ENCODE assay signal across 15 cellular contexts in the genomic region with DNA sequence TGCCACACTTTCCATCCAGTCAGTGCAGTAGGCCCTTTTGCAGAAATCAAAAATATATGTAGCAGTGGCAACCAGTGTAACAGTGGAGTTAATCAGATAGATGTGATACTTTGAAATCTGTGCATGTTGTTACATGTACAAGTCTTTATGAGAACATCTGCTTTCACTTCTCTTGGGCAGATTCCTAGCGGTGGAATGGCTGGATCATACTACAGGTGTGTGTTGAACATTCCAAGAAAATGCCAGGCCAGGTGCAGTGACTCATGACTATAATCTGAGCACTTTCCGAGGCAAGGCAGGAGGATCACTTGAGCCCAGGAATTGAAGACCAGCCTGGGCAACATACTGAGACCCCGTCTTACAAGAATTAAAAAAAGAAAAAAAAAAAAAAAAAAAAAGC. TPM values are rescaled to one million over a fixed set of nuclear protein-coding genes. Genes with fewer than 3 reads are reported as not detected.
A peak's percentile ranks its signal among the peaks of the same experiment; 100 is the strongest.
DNase-seq lines count a peak whose midpoint lies in the region; ATAC-seq and TF ChIP-seq lines count a peak whose summit lies in the region.
"Had no signal": no experiment of that assay in that cellular context is flagged by ENCODE, and none has a peak within 500 bp of the region (broad histone marks: within the 10 kb centered on the region; RNA-seq: fewer than 3 reads in every experiment).

No MANE protein-coding gene starts in this region.

- H3K4me2 ChIP-seq in BLaER1 (peak overlapping the region; percentile 98), DOHH2 (ENCODE audit: low read length) (peak overlapping the region; percentile 99)

- H3K4me3 Mint-ChIP-seq in WTC11, result no peak overlapping the region
- H3K4me3 Mint-ChIP-seq in memory B cell, result no peak overlapping the region

- peaks cover 97% of the 10 kb centered on the region for H4K20me1 ChIP-seq in BLaER1
- H4K20me1 ChIP-seq in DOHH2 (ENCODE audit: control insufficient read depth, insufficient read depth, low read depth, low read length), result no peaks in the 10 kb centered on the region

- H3K9ac ChIP-seq in BLaER1, result peak overlapping the region; percentile 81
- H3K9ac ChIP-seq: parathyroid adenoma had no signal

- CTCF ChIA-PET in WTC11 (lab: Charles Lee), result no interaction called here

- H3K36me3 ChIP-seq in BLaER1 (peaks cover 68% of the 10 kb centered on the region), DOHH2 (ENCODE audit: control insufficient read depth, low read length) (peaks cover 80% of the 10 kb centered on the region)

- peaks cover 51% of the 10 kb centered on the region for H3F3A ChIP-seq in DOHH2 (ENCODE audit: control insufficient read depth, insufficient read depth)

- H3K9me3 ChIP-seq in BLaER1 (no peaks in the 10 kb centered on the region), DOHH2 (ENCODE audit: control insufficient read depth, insufficient read depth, low read length) (no peaks in the 10 kb centered on the region)

- H3K27ac Mint-ChIP-seq in WTC11 (peak overlapping the region; percentile 50; the same call in 1 of the 2 replicates), memory B cell (peak overlapping the region; percentile 68)

- H3K4me3 ChIP-seq in BLaER1, result no peak overlapping the region
- H3K4me3 ChIP-seq in DOHH2 (ENCODE audit: low read length), result peak overlapping the region; percentile 77
- H3K4me3 ChIP-seq: K562 had no signal

- peaks cover 46% of the 10 kb centered on the region for H3K36me3 Mint-ChIP-seq in WTC11
- H3K36me3 Mint-ChIP-seq in memory B cell, result peaks cover 4% of the 10 kb centered on the region

- TF ChIP-seq CTCF in DOHH2 (IDR thresholded peaks at IDR 0.05; ENCODE audit: low read depth, low read length, poor library complexity, severe bottlenecking), result no peak
- no peak for TF ChIP-seq CTCF in WTC11 (IDR thresholded peaks at IDR 0.05)

- DNase-seq in WTC11 (ENCODE audit: low spot score) (no peak), memory B cell (ENCODE audit: low spot score in 2 of 2) (no peak), NCI-H748 (lab: John Stamatoyannopoulos, UW; ENCODE audit: unreplicated experiment) (no peak), A172 (ENCODE audit: low spot score) (no peak)
- DNase-seq: dermis blood vessel endothelial cell; erythroblast; NCI-H2081 treated with DMSO at 0.1 percent for 48 hours; NCI-H526; stimulated activated CD4-positive, alpha-beta T cell treated with anti-CD3 and anti-CD28 coated beads, Interleukin-2, amount 100 ng/mL, for 24 hours had no signal

- H3K27me3 ChIP-seq in BLaER1, result no peaks in the 10 kb centered on the region
- H3K27me3 ChIP-seq in DOHH2 (ENCODE audit: control insufficient read depth, low read length), result no peaks in the 10 kb centered on the region

- H3K9me2 ChIP-seq in DOHH2 (replicated peaks; ENCODE audit: control insufficient read depth, low read length), result no peaks in the 10 kb centered on the region

- POLR2A ChIA-PET in WTC11 (lab: Charles Lee), result no interaction called here

- peaks cover 100% of the 10 kb centered on the region for H3K4me1 ChIP-seq in BLaER1
- peaks cover 98% of the 10 kb centered on the region for H3K4me1 ChIP-seq in DOHH2 (ENCODE audit: control insufficient read depth, low read length)
- H3K4me1 ChIP-seq: parathyroid adenoma had no signal

- H3K4me1 Mint-ChIP-seq in WTC11 (peaks cover 16% of the 10 kb centered on the region), memory B cell (peaks cover 37% of the 10 kb centered on the region)

- H3K27ac ChIP-seq in BLaER1 (peak overlapping the region; percentile 95), DOHH2 (ENCODE audit: low read depth, low read length) (peak overlapping the region; percentile 99)
- H3K27ac ChIP-seq: parathyroid adenoma had no signal

- H3K9me3 Mint-ChIP-seq in WTC11 (no peaks in the 10 kb centered on the region), memory B cell (no peaks in the 10 kb centered on the region)

- no peak for ATAC-seq in WTC11
- no peak for ATAC-seq in memory B cell (ENCODE audit: low read depth)
- no peak for ATAC-seq in GM21619 (IDR thresholded peaks at IDR 0.05; ENCODE audit: unreplicated experiment)
- ATAC-seq: activated CD4-positive, CD25-positive, alpha-beta regulatory T cell treated with anti-CD3 and anti-CD28 coated beads, Interleukin-2, amount 50 U/mL, for 24 hours; K562 had no signal

- H3K79me2 ChIP-seq in DOHH2 (ENCODE audit: control insufficient read depth, low read length), result peaks cover 93% of the 10 kb centered on the region

- H3K27me3 Mint-ChIP-seq in WTC11 (ENCODE audit: low read depth) (no peaks in the 10 kb centered on the region), memory B cell (no peaks in the 10 kb centered on the region)

TF ChIP-seq in WTC11, 78 proteins besides CTCF, POLR2A, EP300 and RAD21:
- TF ChIP-seq ZNF232 (CRISPR knock-in tag; IDR thresholded peaks at IDR 0.05), result no peak
TF ChIP-seq in WTC11: peak in this region for 0.

RNA-seq across cellular contexts. Expression of a gene that starts 55.3 kb away (rescaled TPM):
- total RNA-seq in WTC11 (2021), result 339 to 383 TPM (median 360 TPM) in 3 replicates
- total RNA-seq in A172 (2014; rRNA removed; shearing (Covaris generic)), result 39.2 and 44.0 TPM in 2 replicates

RNA-seq across cellular contexts. Expression of a gene that starts 57.3 kb away (rescaled TPM):
- total RNA-seq in WTC11 (2021), result 106 to 124 TPM (median 119 TPM) in 3 replicates
- 28.4 and 31.5 TPM in 2 replicates for total RNA-seq in A172 (2014; rRNA removed; shearing (Covaris generic))
